In genomic region chr19:2274937-2275535, GRCh38 we compare ENCODE assay signal across 1 cellular context.
TF ChIP-seq lines count a peak whose summit lies in the region.

No MANE protein-coding gene starts in this region.

TF ChIP-seq in HepG2, 621 proteins besides CTCF, POLR2A, EP300 and RAD21 (continued from another document):
- TF ChIP-seq HDAC1 (CRISPR knock-in tag; IDR thresholded peaks at IDR 0.05) (0 out of 2 replicates have a peak, but pooled peaks have one; percentile 24), UBTF (CRISPR knock-in tag; IDR thresholded peaks at IDR 0.05) (peak; percentile 8; the same call in 1 of the 2 replicates), RBM22 (optimal IDR thresholded peaks at IDR 0.05; ENCODE audit: low read length) (peak; percentile 14), ATF3 (CRISPR knock-in tag; IDR thresholded peaks at IDR 0.05) (no peak), SALL1 (CRISPR knock-in tag; IDR thresholded peaks at IDR 0.05) (peak; percentile 22; the same call in 1 of the 2 replicates), ZBTB4 (CRISPR knock-in tag; IDR thresholded peaks at IDR 0.05; ENCODE audit: borderline replicate concordance) (peak; percentile 48; the same call in 1 of the 2 replicates), HNRNPL (IDR thresholded peaks at IDR 0.05; ENCODE audit: low read depth, low read length) (0 out of 2 replicates have a peak, but pooled peaks have one; percentile 43), NONO (IDR thresholded peaks at IDR 0.05) (no peak), NONO (CRISPR knock-in tag; conservative IDR thresholded peaks at IDR 0.05) (peak; percentile 51; the same call in 1 of the 2 replicates), MYC (CRISPR knock-in tag; IDR thresholded peaks at IDR 0.05; ENCODE audit: borderline replicate concordance) (peak; percentile 35; the same call in 1 of the 2 replicates), RXRA (CRISPR knock-in tag; IDR thresholded peaks at IDR 0.05) (peak; percentile 48; the same call in 1 of the 2 replicates), ZNF557 (CRISPR knock-in tag; IDR thresholded peaks at IDR 0.05) (no peak), POGK (CRISPR knock-in tag; conservative IDR thresholded peaks at IDR 0.05) (0 out of 2 replicates have a peak, but pooled peaks have one; percentile 50)
TF ChIP-seq in HepG2: peak in this region for 39.
